Comparison of ENCODE assay signal across 1 cellular context in genomic region chr21:27649746-27650145, GRCh38.
TF ChIP-seq lines count a peak whose summit lies in the region.

No MANE protein-coding gene starts in this region.

TF ChIP-seq in IMR-90, 13 proteins besides CTCF, POLR2A, EP300 and RAD21 (continued from another document):
- TF ChIP-seq MXI1 (IDR thresholded peaks at IDR 0.05; ENCODE audit: borderline replicate concordance, low read depth, low read length) (no peak), MAZ (IDR thresholded peaks at IDR 0.05; ENCODE audit: borderline replicate concordance, low read depth, low read length) (no peak), ELK1 (IDR thresholded peaks at IDR 0.05; ENCODE audit: borderline replicate concordance, low read depth, low read length) (no peak)
TF ChIP-seq in IMR-90: peak in this region for 2.
